ENCODE assay signal across 2 cellular contexts in the genomic region with DNA sequence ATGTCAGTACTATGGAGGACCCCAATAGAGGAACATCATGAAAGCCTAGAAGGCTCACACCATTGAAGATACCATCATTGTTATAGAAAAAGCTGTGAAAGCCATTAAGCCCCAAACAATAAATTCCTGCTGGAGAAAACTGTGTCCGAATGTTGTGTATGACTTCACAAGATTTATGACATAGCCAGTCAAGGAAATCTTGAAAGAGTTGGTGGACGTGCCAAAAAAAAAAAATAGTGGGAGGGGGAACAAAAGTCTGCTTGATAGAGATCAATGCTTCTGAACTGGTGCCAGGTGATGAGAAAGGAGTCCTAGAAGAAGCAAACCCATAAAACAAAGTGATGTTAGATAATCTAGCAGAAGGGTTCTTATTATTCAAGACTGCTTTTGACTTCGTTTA.
TF ChIP-seq lines count a peak whose summit lies in the region.

No MANE protein-coding gene starts in this region.

TF ChIP-seq in HEK293, 187 proteins besides CTCF, POLR2A, EP300 and RAD21:
- TF ChIP-seq, protein P1, sequence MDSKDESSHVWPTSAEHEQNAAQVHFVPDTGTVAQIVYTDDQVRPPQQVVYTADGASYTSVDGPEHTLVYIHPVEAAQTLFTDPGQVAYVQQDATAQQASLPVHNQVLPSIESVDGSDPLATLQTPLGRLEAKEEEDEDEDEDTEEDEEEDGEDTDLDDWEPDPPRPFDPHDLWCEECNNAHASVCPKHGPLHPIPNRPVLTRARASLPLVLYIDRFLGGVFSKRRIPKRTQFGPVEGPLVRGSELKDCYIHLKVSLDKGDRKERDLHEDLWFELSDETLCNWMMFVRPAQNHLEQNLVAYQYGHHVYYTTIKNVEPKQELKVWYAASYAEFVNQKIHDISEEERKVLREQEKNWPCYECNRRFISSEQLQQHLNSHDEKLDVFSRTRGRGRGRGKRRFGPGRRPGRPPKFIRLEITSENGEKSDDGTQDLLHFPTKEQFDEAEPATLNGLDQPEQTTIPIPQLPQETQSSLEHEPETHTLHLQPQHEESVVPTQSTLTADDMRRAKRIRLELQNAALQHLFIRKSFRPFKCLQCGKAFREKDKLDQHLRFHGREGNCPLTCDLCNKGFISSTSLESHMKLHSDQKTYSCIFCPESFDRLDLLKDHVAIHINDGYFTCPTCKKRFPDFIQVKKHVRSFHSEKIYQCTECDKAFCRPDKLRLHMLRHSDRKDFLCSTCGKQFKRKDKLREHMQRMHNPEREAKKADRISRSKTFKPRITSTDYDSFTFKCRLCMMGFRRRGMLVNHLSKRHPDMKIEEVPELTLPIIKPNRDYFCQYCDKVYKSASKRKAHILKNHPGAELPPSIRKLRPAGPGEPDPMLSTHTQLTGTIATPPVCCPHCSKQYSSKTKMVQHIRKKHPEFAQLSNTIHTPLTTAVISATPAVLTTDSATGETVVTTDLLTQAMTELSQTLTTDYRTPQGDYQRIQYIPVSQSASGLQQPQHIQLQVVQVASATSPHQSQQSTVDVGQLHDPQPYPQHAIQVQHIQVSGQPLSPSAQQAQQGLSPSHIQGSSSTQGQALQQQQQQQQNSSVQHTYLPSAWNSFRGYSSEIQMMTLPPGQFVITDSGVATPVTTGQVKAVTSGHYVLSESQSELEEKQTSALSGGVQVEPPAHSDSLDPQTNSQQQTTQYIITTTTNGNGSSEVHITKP (tag by site-specific recombination; IDR thresholded peaks at IDR 0.05), result 0 out of 2 replicates have a peak, but pooled peaks have one; percentile 11
- no peak for TF ChIP-seq ZNF571 (tag by site-specific recombination; IDR thresholded peaks at IDR 0.05)
- TF ChIP-seq, protein P2, sequence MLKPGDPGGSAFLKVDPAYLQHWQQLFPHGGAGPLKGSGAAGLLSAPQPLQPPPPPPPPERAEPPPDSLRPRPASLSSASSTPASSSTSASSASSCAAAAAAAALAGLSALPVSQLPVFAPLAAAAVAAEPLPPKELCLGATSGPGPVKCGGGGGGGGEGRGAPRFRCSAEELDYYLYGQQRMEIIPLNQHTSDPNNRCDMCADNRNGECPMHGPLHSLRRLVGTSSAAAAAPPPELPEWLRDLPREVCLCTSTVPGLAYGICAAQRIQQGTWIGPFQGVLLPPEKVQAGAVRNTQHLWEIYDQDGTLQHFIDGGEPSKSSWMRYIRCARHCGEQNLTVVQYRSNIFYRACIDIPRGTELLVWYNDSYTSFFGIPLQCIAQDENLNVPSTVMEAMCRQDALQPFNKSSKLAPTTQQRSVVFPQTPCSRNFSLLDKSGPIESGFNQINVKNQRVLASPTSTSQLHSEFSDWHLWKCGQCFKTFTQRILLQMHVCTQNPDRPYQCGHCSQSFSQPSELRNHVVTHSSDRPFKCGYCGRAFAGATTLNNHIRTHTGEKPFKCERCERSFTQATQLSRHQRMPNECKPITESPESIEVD (tag by site-specific recombination; IDR thresholded peaks at IDR 0.05), result 0 out of 2 replicates have a peak, but pooled peaks have one; percentile 12

TF ChIP-seq in K562, 482 proteins besides CTCF, POLR2A, EP300 and RAD21 (continued from another document):
- TF ChIP-seq, protein P3, sequence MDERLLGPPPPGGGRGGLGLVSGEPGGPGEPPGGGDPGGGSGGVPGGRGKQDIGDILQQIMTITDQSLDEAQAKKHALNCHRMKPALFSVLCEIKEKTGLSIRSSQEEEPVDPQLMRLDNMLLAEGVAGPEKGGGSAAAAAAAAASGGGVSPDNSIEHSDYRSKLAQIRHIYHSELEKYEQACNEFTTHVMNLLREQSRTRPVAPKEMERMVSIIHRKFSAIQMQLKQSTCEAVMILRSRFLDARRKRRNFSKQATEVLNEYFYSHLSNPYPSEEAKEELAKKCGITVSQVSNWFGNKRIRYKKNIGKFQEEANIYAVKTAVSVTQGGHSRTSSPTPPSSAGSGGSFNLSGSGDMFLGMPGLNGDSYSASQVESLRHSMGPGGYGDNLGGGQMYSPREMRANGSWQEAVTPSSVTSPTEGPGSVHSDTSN (CRISPR knock-in tag; IDR thresholded peaks at IDR 0.05; ENCODE audit: low read depth), result no peak
- TF ChIP-seq, protein P3 (tag; conservative IDR thresholded peaks at IDR 0.05; ENCODE audit: low read depth), result peak; percentile 79
- TF ChIP-seq, protein P4, sequence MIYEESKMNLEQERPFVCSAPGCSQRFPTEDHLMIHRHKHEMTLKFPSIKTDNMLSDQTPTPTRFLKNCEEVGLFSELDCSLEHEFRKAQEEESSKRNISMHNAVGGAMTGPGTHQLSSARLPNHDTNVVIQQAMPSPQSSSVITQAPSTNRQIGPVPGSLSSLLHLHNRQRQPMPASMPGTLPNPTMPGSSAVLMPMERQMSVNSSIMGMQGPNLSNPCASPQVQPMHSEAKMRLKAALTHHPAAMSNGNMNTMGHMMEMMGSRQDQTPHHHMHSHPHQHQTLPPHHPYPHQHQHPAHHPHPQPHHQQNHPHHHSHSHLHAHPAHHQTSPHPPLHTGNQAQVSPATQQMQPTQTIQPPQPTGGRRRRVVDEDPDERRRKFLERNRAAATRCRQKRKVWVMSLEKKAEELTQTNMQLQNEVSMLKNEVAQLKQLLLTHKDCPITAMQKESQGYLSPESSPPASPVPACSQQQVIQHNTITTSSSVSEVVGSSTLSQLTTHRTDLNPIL (CRISPR knock-in tag; IDR thresholded peaks at IDR 0.05), result no peak
- no peak for TF ChIP-seq POLR2AphosphoS2 (IDR thresholded peaks at IDR 0.05; ENCODE audit: low read length)
